In genomic region chr3:152998554-152998953, GRCh38 we compare ENCODE assay signal across 26 cellular contexts.
"Had no signal": no experiment of that assay in that cellular context is flagged by ENCODE, and none has a peak within 500 bp of the region (broad histone marks: within the 10 kb centered on the region; RNA-seq: fewer than 3 reads in every experiment).

No MANE protein-coding gene starts in this region.

- H3K4me3 Mint-ChIP-seq: activated CD4-positive, alpha-beta T cell treated with anti-CD3 and anti-CD28 coated beads, Interleukin-2, amount 10 ng/mL, durations not matched to agents 24 days and 14 days; activated CD8-positive, alpha-beta T cell treated with anti-CD3 and anti-CD28 coated beads, Interleukin-2, amount 10 ng/mL, durations not matched to agents 7 days and 5 days; activated naive CD4-positive, alpha-beta T cell treated with anti-CD3 and anti-CD28 coated beads, Interleukin-2, amount 50 U/mL, for 24 hours; activated naive CD8-positive, alpha-beta T cell treated with anti-CD3 and anti-CD28 coated beads, Interleukin-2, amount 10 ng/mL, durations not matched to agents 7 days and 5 days; activated T-cell treated with anti-CD3 and anti-CD28 coated beads, Interleukin-2, amount 50 U/mL, for 24 hours; central memory CD8-positive, alpha-beta T cell had no signal

- H3K27ac ChIP-seq: ascending aorta, cardiac muscle cell, SJCRH30, SK-N-MC had no signal

- H3K4me1 Mint-ChIP-seq: activated CD4-positive, alpha-beta T cell treated with anti-CD3 and anti-CD28 coated beads, Interleukin-2, amount 10 ng/mL, durations not matched to agents 24 days and 14 days; activated naive CD4-positive, alpha-beta T cell treated with anti-CD3 and anti-CD28 coated beads, Interleukin-2, amount 50 U/mL, for 24 hours; activated naive CD8-positive, alpha-beta T cell treated with anti-CD3 and anti-CD28 coated beads, Interleukin-2, amount 10 ng/mL, durations not matched to agents 7 days and 5 days; central memory CD8-positive, alpha-beta T cell had no signal

- H3K4me3 ChIP-seq: ascending aorta, cardiac muscle cell, SJCRH30, SK-N-MC had no signal

- H3K36me3 ChIP-seq: ascending aorta, cardiac muscle cell, SJCRH30 had no signal

- H3K36me3 Mint-ChIP-seq: activated naive CD4-positive, alpha-beta T cell treated with anti-CD3 and anti-CD28 coated beads, Interleukin-2, amount 50 U/mL, for 24 hours; activated naive CD8-positive, alpha-beta T cell treated with anti-CD3 and anti-CD28 coated beads, Interleukin-2, amount 10 ng/mL, durations not matched to agents 7 days and 5 days had no signal

- H3K27me3 ChIP-seq: ascending aorta, cardiac muscle cell, SJCRH30 had no signal

- H3K9me3 ChIP-seq: ascending aorta, SJCRH30 had no signal

- H3K27me3 Mint-ChIP-seq: activated CD4-positive, alpha-beta T cell treated with anti-CD3 and anti-CD28 coated beads, Interleukin-2, amount 10 ng/mL, durations not matched to agents 24 days and 14 days; activated naive CD8-positive, alpha-beta T cell treated with anti-CD3 and anti-CD28 coated beads, Interleukin-2, amount 10 ng/mL, durations not matched to agents 7 days and 5 days had no signal

- ATAC-seq: activated CD8-positive, alpha-beta T cell treated with anti-CD3 and anti-CD28 coated beads, Interleukin-2, amount 10 ng/mL, durations not matched to agents 7 days and 5 days; Panc1 had no signal

- H3K9me3 Mint-ChIP-seq: activated CD4-positive, alpha-beta T cell treated with anti-CD3 and anti-CD28 coated beads, Interleukin-2, amount 10 ng/mL, durations not matched to agents 24 days and 14 days; activated naive CD4-positive, alpha-beta T cell treated with anti-CD3 and anti-CD28 coated beads, Interleukin-2, amount 50 U/mL, for 24 hours; activated naive CD8-positive, alpha-beta T cell treated with anti-CD3 and anti-CD28 coated beads, Interleukin-2, amount 10 ng/mL, durations not matched to agents 7 days and 5 days; activated T-cell treated with anti-CD3 and anti-CD28 coated beads, Interleukin-2, amount 50 U/mL, for 24 hours; activated T-helper 2 cell treated with anti-CD3 and anti-CD28 coated beads, Interferon-gamma antibody, Interleukin-2, Interleukin-4, amounts not matched to agents 10 μg/mL and 5 μg/mL and 100 μg/mL, durations not matched to agents 14 hours and 24 hours and 36 hours had no signal

- H3K27ac Mint-ChIP-seq: activated CD4-positive, alpha-beta T cell treated with anti-CD3 and anti-CD28 coated beads, Interleukin-2, amount 10 ng/mL, durations not matched to agents 24 days and 14 days; activated CD8-positive, alpha-beta T cell treated with anti-CD3 and anti-CD28 coated beads, Interleukin-2, amount 10 ng/mL, durations not matched to agents 7 days and 5 days; activated naive CD4-positive, alpha-beta T cell treated with anti-CD3 and anti-CD28 coated beads, Interleukin-2, amount 50 U/mL, for 24 hours; activated T-cell treated with anti-CD3 and anti-CD28 coated beads, Interleukin-2, amount 50 U/mL, for 24 hours; activated T-helper 2 cell treated with anti-CD3 and anti-CD28 coated beads, Interferon-gamma antibody, Interleukin-2, Interleukin-4, amounts not matched to agents 10 μg/mL and 5 μg/mL and 100 μg/mL, durations not matched to agents 14 hours and 24 hours and 36 hours had no signal

- DNase-seq: activated CD4-positive, alpha-beta T cell treated with anti-CD3 and anti-CD28 coated beads, Interleukin-2, amount 10 ng/mL, durations not matched to agents 24 days and 14 days; activated CD4-positive, alpha-beta T cell treated with anti-CD3 and anti-CD28 coated beads, Interleukin-2, amount 50 U/mL, for 4 hours; activated CD8-positive, alpha-beta T cell treated with anti-CD3 and anti-CD28 coated beads, Interleukin-2, amount 10 ng/mL, durations not matched to agents 7 days and 5 days; activated gamma-delta T cell; activated naive CD4-positive, alpha-beta T cell treated with Interleukin-2 at 50 U/mL for 16 hours; activated naive CD8-positive, alpha-beta T cell treated with anti-CD3 and anti-CD28 coated beads, Interleukin-2, amount 10 ng/mL, durations not matched to agents 7 days and 5 days; activated T-cell treated with anti-CD3 and anti-CD28 coated beads, Interleukin-2, amount 50 U/mL, for 24 hours; amygdala; NCI-H1092 treated with DMSO at 0.1 percent for 48 hours; NCI-H1436; NCI-H1694; NCI-H1930; NCI-H2107; NCI-H2171; NCI-H510A; NCI-H774; SHP77; T1000 had no signal

- H3K4me1 ChIP-seq: ascending aorta, SJCRH30 had no signal
